Comparison of ENCODE assay signal across 27 cellular contexts in genomic region chr11:68433541-68433940, GRCh38.
"Had no signal": no experiment of that assay in that cellular context is flagged by ENCODE, and none has a peak within 500 bp of the region (broad histone marks: within the 10 kb centered on the region; RNA-seq: fewer than 3 reads in every experiment).

No MANE protein-coding gene starts in this region.

- H3K27me3 ChIP-seq: neural progenitor cell, pancreas, tibial nerve, upper lobe of left lung, vagina had no signal

- H3K27ac ChIP-seq: neural progenitor cell, pancreas, prostate gland, skin epidermis, tibial nerve, upper lobe of left lung, vagina had no signal

- H3K27me3 Mint-ChIP-seq: naive B cell; stimulated activated naive CD8-positive, alpha-beta T cell treated with anti-CD3 and anti-CD28 coated beads, Interleukin-15, amount 100 ng/mL, for 72 hours had no signal

- H3K4me3 ChIP-seq: left ventricle myocardium inferior, lung, neural progenitor cell, pancreas, prostate gland, skin epidermis, tibial nerve, upper lobe of left lung, vagina had no signal

- H3K4me3 Mint-ChIP-seq: immature natural killer cell; mesothelial cell of epicardium; naive B cell; natural killer cell; nephron progenitor cell; neural progenitor cell; stimulated activated naive CD8-positive, alpha-beta T cell treated with anti-CD3 and anti-CD28 coated beads, Interleukin-15, amount 100 ng/mL, for 72 hours had no signal

- H3K36me3 ChIP-seq: prostate gland had no signal

- H3K9ac ChIP-seq: neural progenitor cell had no signal

- ATAC-seq: natural killer cell; pancreas; sciatic nerve; stimulated activated naive CD8-positive, alpha-beta T cell treated with anti-CD3 and anti-CD28 coated beads, Interleukin-15, amount 100 ng/mL, for 72 hours had no signal

- H3K4me1 ChIP-seq: neural progenitor cell, pancreas, prostate gland, vagina had no signal

- H3K9me3 ChIP-seq: pancreas, prostate gland had no signal

- FAIRE-seq: islet of Langerhans, pancreas had no signal

- H3K27ac Mint-ChIP-seq: immature natural killer cell; mesothelial cell of epicardium; natural killer cell; nephron progenitor cell; neural progenitor cell; stimulated activated naive CD8-positive, alpha-beta T cell treated with anti-CD3 and anti-CD28 coated beads, Interleukin-15, amount 100 ng/mL, for 72 hours had no signal

- H3K4me1 Mint-ChIP-seq: immature natural killer cell, mesothelial cell of epicardium, natural killer cell had no signal

- DNase-seq: hypothalamus; immature natural killer cell; mesendoderm; naive B cell; natural killer cell; nephron progenitor cell; pancreas; posterior cingulate gyrus; retina; stimulated activated CD4-positive, alpha-beta T cell treated with anti-CD3 and anti-CD28 coated beads, Interleukin-12 subunit alpha, Interleukin-12 subunit beta, amount 100 ng/mL, for 4 hours; stimulated activated CD4-positive, alpha-beta T cell treated with anti-CD3 and anti-CD28 coated beads, Interleukin-15, amount 100 ng/mL, for 24 hours; stimulated activated CD4-positive, alpha-beta T cell treated with anti-CD3 and anti-CD28 coated beads, Interleukin-2, amount 100 ng/mL, for 24 hours; stimulated activated CD4-positive, alpha-beta T cell treated with anti-CD3 and anti-CD28 coated beads, Interleukin-4, amount 100 ng/mL, for 1 hour; stimulated activated naive CD4-positive, alpha-beta T cell; stimulated activated naive CD8-positive, alpha-beta T cell treated with anti-CD3 and anti-CD28 coated beads, Interleukin-15, amount 100 ng/mL, for 72 hours; substantia nigra had no signal

- H3K4me2 ChIP-seq: neural progenitor cell had no signal

- H2AFZ ChIP-seq: neural progenitor cell had no signal
